13 cellular contexts compared by ENCODE assay signal in the genomic region with DNA sequence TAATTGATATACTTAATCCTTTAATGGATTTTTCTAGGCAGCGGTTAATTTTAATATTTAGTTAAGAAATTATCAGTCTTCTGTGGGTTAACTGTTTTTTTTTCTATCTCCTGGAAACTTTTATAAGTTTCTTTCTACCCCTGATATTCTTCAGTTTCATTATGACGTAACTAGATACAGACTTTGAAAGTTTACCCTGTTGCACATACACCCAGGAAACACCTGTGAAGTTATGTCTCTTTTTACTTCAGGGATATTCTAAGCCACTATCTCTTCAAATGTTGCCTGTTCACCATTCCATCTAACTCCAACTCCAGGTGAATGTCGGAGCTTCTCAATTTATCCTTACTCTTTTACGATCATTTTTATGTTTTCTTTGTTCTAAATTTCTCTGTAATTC.
DNase-seq lines count a peak whose midpoint lies in the region; ATAC-seq lines count a peak whose summit lies in the region.
"Had no signal": no experiment of that assay in that cellular context is flagged by ENCODE, and none has a peak within 500 bp of the region (broad histone marks: within the 10 kb centered on the region; RNA-seq: fewer than 3 reads in every experiment).

No MANE protein-coding gene starts in this region.

- in situ Hi-C loops in G401 (cut with HindIII; ENCODE audit: low sequenced_read_pairs), result no loop called here

- H3K9me3 Mint-ChIP-seq in memory B cell, result no peaks in the 10 kb centered on the region
- H3K9me3 Mint-ChIP-seq: activated CD4-positive, alpha-beta T cell treated with anti-CD3 and anti-CD28 coated beads, Interleukin-2, amount 10 ng/mL, durations not matched to agents 24 days and 14 days had no signal

- peaks cover 46% of the 10 kb centered on the region for H3K4me1 Mint-ChIP-seq in memory B cell
- H3K4me1 Mint-ChIP-seq in T-helper 17 cell, result no peaks in the 10 kb centered on the region
- H3K4me1 Mint-ChIP-seq: neural crest cell had no signal

- H3K9me3 ChIP-seq in T-helper 17 cell (ENCODE audit: control insufficient read depth, low read length, poor library complexity, severe bottlenecking), result no peaks in the 10 kb centered on the region

- peak in 1 of 2 donors; percentile 19 for DNase-seq in memory B cell (ENCODE audit: low spot score in 2 of 2)
- no peak for DNase-seq in G401 (ENCODE audit: low spot score)
- no peak for DNase-seq in SW 1271 (lab: John Stamatoyannopoulos, UW)
- no peak for DNase-seq in T-helper 17 cell
- DNase-seq: activated CD4-positive, alpha-beta T cell treated with anti-CD3 and anti-CD28 coated beads, Interleukin-2, amount 10 ng/mL, durations not matched to agents 24 days and 14 days; NCI-H446; SIG-M5; stimulated activated CD8-positive, alpha-beta memory T cell treated with anti-CD3 and anti-CD28 coated beads, Interleukin-4, amount 100 ng/mL, for 48 hours had no signal

- H3K27ac Mint-ChIP-seq in memory B cell (peak overlapping the region; percentile 95), T-helper 17 cell (no peak overlapping the region)
- H3K27ac Mint-ChIP-seq: activated CD4-positive, alpha-beta T cell treated with anti-CD3 and anti-CD28 coated beads, Interleukin-2, amount 10 ng/mL, durations not matched to agents 24 days and 14 days; activated naive CD8-positive, alpha-beta T cell had no signal

- peaks cover 4% of the 10 kb centered on the region for H3K36me3 Mint-ChIP-seq in memory B cell
- no peaks in the 10 kb centered on the region for H3K36me3 Mint-ChIP-seq in T-helper 17 cell (ENCODE audit: low read depth)
- H3K36me3 Mint-ChIP-seq: activated naive CD8-positive, alpha-beta T cell had no signal

- no peaks in the 10 kb centered on the region for H3K27me3 Mint-ChIP-seq in memory B cell
- H3K27me3 Mint-ChIP-seq in T-helper 17 cell, result no peaks in the 10 kb centered on the region

- ATAC-seq in GM18868 (IDR thresholded peaks at IDR 0.05; ENCODE audit: unreplicated experiment) (peak; percentile 53), GM21723 (IDR thresholded peaks at IDR 0.05; ENCODE audit: unreplicated experiment) (peak; percentile 53), HG03135 (IDR thresholded peaks at IDR 0.05; ENCODE audit: unreplicated experiment) (peak; percentile 47), memory B cell (ENCODE audit: low read depth) (peak; percentile 72), T-helper 17 cell (no peak)

- H3K4me3 Mint-ChIP-seq in memory B cell, result peak overlapping the region; percentile 78
- no peak overlapping the region for H3K4me3 Mint-ChIP-seq in T-helper 17 cell
- H3K4me3 Mint-ChIP-seq: activated CD4-positive, alpha-beta T cell treated with anti-CD3 and anti-CD28 coated beads, Interleukin-2, amount 10 ng/mL, durations not matched to agents 24 days and 14 days; activated naive CD8-positive, alpha-beta T cell; neural crest cell had no signal
